In the genomic region with DNA sequence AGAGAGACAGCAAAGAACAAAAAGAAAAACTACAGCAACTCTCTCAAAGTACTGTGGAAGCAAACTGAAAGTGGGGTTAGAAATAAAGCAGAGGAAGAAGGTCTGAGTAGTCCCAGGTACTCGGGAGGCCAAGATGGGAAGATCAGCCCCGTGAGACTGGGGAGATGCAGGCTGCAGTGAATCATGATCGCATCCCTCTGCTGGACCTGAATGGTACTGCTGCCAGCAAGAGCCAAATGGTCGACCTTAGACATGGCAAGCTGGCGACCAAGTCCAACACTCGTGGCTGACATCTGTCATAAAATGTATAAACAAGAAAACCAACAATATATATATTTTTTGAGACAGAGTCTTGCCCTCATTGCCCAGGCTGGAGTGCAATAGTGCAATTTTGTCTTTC, we compare ENCODE assay signal across 8 cellular contexts. TPM values are rescaled to one million over a fixed set of nuclear protein-coding genes. Genes with fewer than 3 reads are reported as not detected.
DNase-seq lines count a peak whose midpoint lies in the region; ATAC-seq and TF ChIP-seq lines count a peak whose summit lies in the region.

No MANE protein-coding gene starts in this region.

- no peak overlapping the region for H2AFZ ChIP-seq in PC-3 (ENCODE audit: low read length)

- H3K27ac ChIP-seq in 22Rv1: no peak overlapping the region
- H3K27ac ChIP-seq in PC-3 (ENCODE audit: low read length): no peak overlapping the region

- BruUV-seq in PC-3 (replicated peaks; lab: Mats Ljungman, UMichigan): no TSS peak

- peak; percentile 80 for TF ChIP-seq CTCF in 22Rv1 (IDR thresholded peaks at IDR 0.05)
- TF ChIP-seq CTCF in GM12873 (IDR thresholded peaks at IDR 0.05; ENCODE audit: insufficient read depth, low read depth, low read length, missing control alignments): peak; percentile 78
- TF ChIP-seq CTCF in PC-3 (conservative IDR thresholded peaks at IDR 0.05; ENCODE audit: low read depth, low read length): peak; percentile 34; the same call in 1 of the 2 replicates

- ATAC-seq in PC-3: no peak
- ATAC-seq in left cardiac atrium: peak; percentile 65 to 79
- ATAC-seq in GM19452 (IDR thresholded peaks at IDR 0.05; ENCODE audit: unreplicated experiment): no peak

- no peaks in the 10 kb centered on the region for H3F3A ChIP-seq in PC-3 (ENCODE audit: low read length, unreplicated experiment)

- H3K4me3 ChIP-seq in PC-3 (ENCODE audit: low read length): no peak overlapping the region

- CTCF ChIA-PET in PC-3 (lab: Charles Lee): no interaction called here

- POLR2A ChIA-PET in PC-3 (lab: Charles Lee; ENCODE audit: unreplicated experiment): no interaction called here

- no peaks in the 10 kb centered on the region for H3K9me3 ChIP-seq in PC-3 (ENCODE audit: low read length)

- no peaks in the 10 kb centered on the region for H3K9me2 ChIP-seq in PC-3 (replicated peaks; ENCODE audit: low read length)

- H3K79me2 ChIP-seq in PC-3 (ENCODE audit: low read length): no peaks in the 10 kb centered on the region

- no peaks in the 10 kb centered on the region for H3K36me3 ChIP-seq in PC-3 (ENCODE audit: low read depth, low read length)

- no peaks in the 10 kb centered on the region for H3K4me1 ChIP-seq in PC-3 (ENCODE audit: insufficient read depth, low read length)

- DNase-seq in PC-3: peak; percentile 24
- peak; percentile 42 for DNase-seq in activated effector memory CD4-positive, alpha-beta T cell treated with Interleukin-2 at 50 U/mL for 16 hours
- peak; percentile 52 for DNase-seq in left cardiac atrium
- DNase-seq in stimulated activated CD4-positive, alpha-beta T cell treated with anti-CD3 and anti-CD28 coated beads, Interleukin-15, amount 100 ng/mL, for 1 hour (ENCODE audit: low read depth in 1 of 2, low spot score in 1 of 2): peak; percentile 10 to 45
- no peak for DNase-seq in NOMO-1 treated with DMSO at 0.1 percent for 48 hours (lab: John Stamatoyannopoulos, UW; ENCODE audit: unreplicated experiment)

- intact Hi-C loops in PC-3 (cut with micrococcal nuclease) (no loop called here), left cardiac atrium (cut with DNase I) (no loop called here)

- no peak overlapping the region for H3K4me2 ChIP-seq in PC-3 (ENCODE audit: low read length)

- H3K9ac ChIP-seq in PC-3 (ENCODE audit: low read length): no peak overlapping the region

- H3K27me3 ChIP-seq in PC-3 (ENCODE audit: low read length): no peaks in the 10 kb centered on the region

- no peaks in the 10 kb centered on the region for H4K20me1 ChIP-seq in PC-3 (ENCODE audit: low read length)

RNA-seq across cellular contexts. Expression of gene ZNF724, which starts 33.7 kb away (rescaled TPM):
- total RNA-seq in PC-3 (2014; rRNA removed) (14.9 and 23.1 TPM in 2 replicates), left cardiac atrium (1 to 10 TPM; 1.2 to 1.9 TPM)

Comparison
In these comparisons a context has a peak if more than half of its experiments do, and no peak if none do; other contexts are left out.
1. ATAC-seq: peak in left cardiac atrium (2 of 2); none in PC-3 (single experiment) and GM19452 (single experiment).
2. Peak in every context shown above with its lines, with median percentiles within 50 percentile points of each other: CTCF ChIP-seq.